ENCODE assay signal across 25 cellular contexts in the genomic region with DNA sequence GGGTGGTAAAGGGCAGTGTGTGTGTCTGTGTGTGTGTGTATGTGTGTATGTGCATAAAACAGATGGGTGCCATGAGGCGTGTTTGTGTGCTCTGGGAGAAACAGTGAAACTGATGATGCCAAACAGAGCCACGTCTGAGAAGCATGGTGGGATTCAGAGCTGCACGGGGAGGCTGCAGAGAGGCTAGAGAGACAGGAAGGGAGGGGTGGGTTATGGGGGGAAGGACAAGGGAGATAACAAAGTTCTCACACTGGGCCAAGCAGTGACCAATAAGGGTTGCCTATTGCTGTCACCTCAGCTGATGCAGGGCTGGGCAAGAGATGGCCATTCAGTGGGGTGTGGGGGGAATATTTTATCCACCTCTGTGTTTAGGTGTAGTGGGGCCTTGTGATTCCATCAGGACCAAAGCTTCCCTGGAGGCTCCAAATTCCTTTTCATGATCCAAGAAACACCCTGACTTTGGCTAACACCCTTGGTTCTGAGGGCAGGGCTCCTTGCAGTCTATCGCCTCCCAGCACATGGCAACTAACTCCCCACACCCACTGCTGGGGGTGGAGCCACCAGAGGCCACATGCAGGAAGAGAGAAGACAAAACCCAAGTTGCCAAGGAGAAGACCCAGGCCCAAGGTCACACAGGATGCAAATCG.
"Had no signal": no experiment of that assay in that cellular context is flagged by ENCODE, and none has a peak within 500 bp of the region (broad histone marks: within the 10 kb centered on the region; RNA-seq: fewer than 3 reads in every experiment).

No MANE protein-coding gene starts in this region.

- H3K4me3 Mint-ChIP-seq: activated B cell treated with CpG ODN at 0.5 μM for 24 hours; activated CD4-positive, alpha-beta T cell treated with anti-CD3 and anti-CD28 coated beads for 36 hours; activated naive CD4-positive, alpha-beta T cell treated with anti-CD3 and anti-CD28 coated beads for 36 hours; activated naive CD8-positive, alpha-beta T cell treated with anti-CD3 and anti-CD28 coated beads, Interleukin-2, amount 10 ng/mL, durations not matched to agents 7 days and 5 days; central memory CD8-positive, alpha-beta T cell; effector memory CD8-positive, alpha-beta T cell; natural killer cell treated with Interleukin-12 subunit alpha and Interleukin-12 subunit beta and Interleukin-15 and Interleukin-18, amount 100 ng/mL, for 72 hours; stimulated activated naive CD8-positive, alpha-beta T cell treated with anti-CD3 and anti-CD28 coated beads, Interleukin-15, amount 100 ng/mL, for 72 hours had no signal

- H3K36me3 Mint-ChIP-seq: activated naive CD8-positive, alpha-beta T cell treated with anti-CD3 and anti-CD28 coated beads, Interleukin-2, amount 10 ng/mL, durations not matched to agents 7 days and 5 days; natural killer cell treated with Interleukin-12 subunit alpha and Interleukin-12 subunit beta and Interleukin-15 and Interleukin-18, amount 100 ng/mL, for 72 hours had no signal

- DNase-seq: activated B cell treated with CpG ODN at 0.5 μM for 24 hours; activated CD4-positive, alpha-beta T cell treated with anti-CD3 and anti-CD28 coated beads for 36 hours; activated CD4-positive, alpha-beta T cell treated with anti-CD3 and anti-CD28 coated beads, Interleukin-2, amount 50 U/mL, for 48 hours; activated CD8-positive, alpha-beta memory T cell treated with anti-CD3 and anti-CD28 coated beads, Interleukin-2, amount 50 U/mL, for 48 hours; activated naive CD4-positive, alpha-beta T cell treated with anti-CD3 and anti-CD28 coated beads for 36 hours; activated naive CD8-positive, alpha-beta T cell treated with anti-CD3 and anti-CD28 coated beads, Interleukin-2, amount 10 ng/mL, durations not matched to agents 7 days and 5 days; activated T-cell treated with anti-CD3 and anti-CD28 coated beads, Interleukin-2, amount 50 U/mL, for 4 hours; amniotic stem cell; colonic mucosa; dorsolateral prefrontal cortex; effector memory CD8-positive, alpha-beta T cell; esophagus squamous epithelium; head of caudate nucleus; hypothalamus; ovary; right cardiac atrium; stimulated activated CD4-positive, alpha-beta T cell treated with anti-CD3 and anti-CD28 coated beads, Interleukin-12 subunit alpha, Interleukin-12 subunit beta, amount 100 ng/mL, for 4 hours; stimulated activated CD4-positive, alpha-beta T cell treated with anti-CD3 and anti-CD28 coated beads, Interleukin-4, amount 100 ng/mL, for 4 hours; stimulated activated naive CD8-positive, alpha-beta T cell treated with anti-CD3 and anti-CD28 coated beads, Interleukin-15, amount 100 ng/mL, for 72 hours; tibial artery had no signal

- H3K27me3 ChIP-seq: breast epithelium, colonic mucosa, dorsolateral prefrontal cortex, esophagus squamous epithelium, gastroesophageal sphincter, neutrophil, ovary, tibial artery had no signal

- H3K27ac Mint-ChIP-seq: activated B cell treated with CpG ODN at 0.5 μM for 24 hours; activated CD4-positive, alpha-beta T cell treated with anti-CD3 and anti-CD28 coated beads for 36 hours; activated naive CD4-positive, alpha-beta T cell treated with anti-CD3 and anti-CD28 coated beads for 36 hours; activated naive CD8-positive, alpha-beta T cell treated with anti-CD3 and anti-CD28 coated beads, Interleukin-2, amount 10 ng/mL, durations not matched to agents 7 days and 5 days; natural killer cell treated with Interleukin-12 subunit alpha and Interleukin-12 subunit beta and Interleukin-15 and Interleukin-18, amount 100 ng/mL, for 72 hours had no signal

- H3K9me3 ChIP-seq: breast epithelium, colonic mucosa, esophagus squamous epithelium, gastroesophageal sphincter, neutrophil, ovary, tibial artery had no signal

- H3K27ac ChIP-seq: breast epithelium, colonic mucosa, dorsolateral prefrontal cortex, esophagus squamous epithelium, gastroesophageal sphincter, neutrophil, ovary, tibial artery had no signal

- H3K4me3 ChIP-seq: breast epithelium, colonic mucosa, dorsolateral prefrontal cortex, esophagus squamous epithelium, gastroesophageal sphincter, ovary, tibial artery had no signal

- H3K36me3 ChIP-seq: breast epithelium, colonic mucosa, esophagus squamous epithelium, gastroesophageal sphincter, neutrophil, ovary, tibial artery had no signal

- H3K4me1 Mint-ChIP-seq: central memory CD8-positive, alpha-beta T cell had no signal

- H3K27me3 Mint-ChIP-seq: activated B cell treated with CpG ODN at 0.5 μM for 24 hours; activated CD4-positive, alpha-beta T cell treated with anti-CD3 and anti-CD28 coated beads for 36 hours; activated naive CD8-positive, alpha-beta T cell treated with anti-CD3 and anti-CD28 coated beads, Interleukin-2, amount 10 ng/mL, durations not matched to agents 7 days and 5 days; central memory CD8-positive, alpha-beta T cell; effector memory CD8-positive, alpha-beta T cell; natural killer cell treated with Interleukin-12 subunit alpha and Interleukin-12 subunit beta and Interleukin-15 and Interleukin-18, amount 100 ng/mL, for 72 hours; stimulated activated naive CD8-positive, alpha-beta T cell treated with anti-CD3 and anti-CD28 coated beads, Interleukin-15, amount 100 ng/mL, for 72 hours had no signal

- H3K9me3 Mint-ChIP-seq: activated B cell treated with CpG ODN at 0.5 μM for 24 hours; activated naive CD4-positive, alpha-beta T cell treated with anti-CD3 and anti-CD28 coated beads for 36 hours; activated naive CD8-positive, alpha-beta T cell treated with anti-CD3 and anti-CD28 coated beads, Interleukin-2, amount 10 ng/mL, durations not matched to agents 7 days and 5 days; activated T-cell treated with anti-CD3 and anti-CD28 coated beads, Interleukin-2, amount 50 U/mL, for 4 hours; central memory CD8-positive, alpha-beta T cell; effector memory CD8-positive, alpha-beta T cell; natural killer cell treated with Interleukin-12 subunit alpha and Interleukin-12 subunit beta and Interleukin-15 and Interleukin-18, amount 100 ng/mL, for 72 hours; stimulated activated naive CD8-positive, alpha-beta T cell treated with anti-CD3 and anti-CD28 coated beads, Interleukin-15, amount 100 ng/mL, for 72 hours had no signal

- ATAC-seq: activated CD4-positive, alpha-beta T cell treated with anti-CD3 and anti-CD28 coated beads for 36 hours; activated T-cell treated with anti-CD3 and anti-CD28 coated beads, Interleukin-2, amount 50 U/mL, for 4 hours; effector memory CD8-positive, alpha-beta T cell; gastroesophageal sphincter; natural killer cell treated with Interleukin-12 subunit alpha and Interleukin-12 subunit beta and Interleukin-15 and Interleukin-18, amount 100 ng/mL, for 72 hours; right cardiac atrium; stimulated activated naive CD8-positive, alpha-beta T cell treated with anti-CD3 and anti-CD28 coated beads, Interleukin-15, amount 100 ng/mL, for 72 hours had no signal

- H3K4me1 ChIP-seq: breast epithelium, colonic mucosa, esophagus squamous epithelium, gastroesophageal sphincter, tibial artery had no signal
